In the genomic region with DNA sequence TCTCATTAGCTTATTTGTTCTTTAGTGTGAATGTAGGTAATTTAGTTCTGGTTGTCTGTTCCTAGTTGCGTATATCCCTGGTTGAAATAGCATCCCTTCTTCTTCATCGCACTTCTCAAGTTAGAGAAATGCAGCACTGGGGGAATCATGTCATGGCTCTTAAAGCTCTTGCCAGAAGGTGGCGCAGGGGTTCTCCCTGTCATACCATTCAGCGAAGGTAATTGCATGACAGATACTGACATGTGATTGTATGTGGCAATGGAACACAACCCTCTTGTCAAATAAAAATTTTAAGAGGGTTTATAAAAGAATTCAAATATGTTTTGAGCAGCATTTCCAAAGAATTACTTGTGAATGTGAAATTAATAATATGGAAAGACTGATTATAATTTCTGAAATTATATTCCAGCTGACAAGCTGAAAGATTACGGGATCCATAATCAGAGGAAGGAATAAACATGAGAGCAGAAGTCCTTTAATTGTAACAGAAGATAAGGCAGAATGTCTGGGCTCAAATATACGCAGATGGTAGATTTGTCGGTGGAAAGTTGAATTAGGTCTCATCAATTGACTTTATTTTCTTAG, we compare ENCODE assay signal across 9 cellular contexts.
DNase-seq lines count a peak whose midpoint lies in the region; ATAC-seq and TF ChIP-seq lines count a peak whose summit lies in the region.
"Had no signal": no experiment of that assay in that cellular context is flagged by ENCODE, and none has a peak within 500 bp of the region (broad histone marks: within the 10 kb centered on the region; RNA-seq: fewer than 3 reads in every experiment).

No MANE protein-coding gene starts in this region.

- H3K27ac ChIP-seq in CD4-positive, alpha-beta memory T cell (ENCODE audit: low read depth, low read length), result no peak overlapping the region
- H3K27ac ChIP-seq in esophagus squamous epithelium, result no peak overlapping the region

- peaks cover 2% of the 10 kb centered on the region in 2 donors for H3K27me3 Mint-ChIP-seq in CD4-positive, alpha-beta memory T cell
- H3K27me3 Mint-ChIP-seq in activated CD4-positive, alpha-beta T cell treated with anti-CD3 and anti-CD28 coated beads for 36 hours, result no peaks in the 10 kb centered on the region
- no peaks in the 10 kb centered on the region for H3K27me3 Mint-ChIP-seq in neural crest cell (ENCODE audit: low read depth)

- no peak for TF ChIP-seq POLR2A in esophagus squamous epithelium (IDR thresholded peaks at IDR 0.05)

- H3K4me3 Mint-ChIP-seq in CD4-positive, alpha-beta memory T cell, result no peak overlapping the region
- no peak overlapping the region for H3K4me3 Mint-ChIP-seq in activated CD4-positive, alpha-beta T cell treated with anti-CD3 and anti-CD28 coated beads for 36 hours
- H3K4me3 Mint-ChIP-seq in neural crest cell, result no peak overlapping the region
- H3K4me3 Mint-ChIP-seq: T-helper 1 cell treated with Interleukin-12 subunit alpha and Interleukin-12 subunit beta and Interleukin-4 antibody, amounts not matched to agents 30 μg/mL and 1 μg/mL, for 36 hours had no signal

- H3K9me3 Mint-ChIP-seq in CD4-positive, alpha-beta memory T cell, result no peaks in the 10 kb centered on the region
- H3K9me3 Mint-ChIP-seq in activated CD4-positive, alpha-beta T cell treated with anti-CD3 and anti-CD28 coated beads for 36 hours (ENCODE audit: low read depth), result no peaks in the 10 kb centered on the region
- no peaks in the 10 kb centered on the region for H3K9me3 Mint-ChIP-seq in neural crest cell
- H3K9me3 Mint-ChIP-seq: T-helper 1 cell treated with Interleukin-12 subunit alpha and Interleukin-12 subunit beta and Interleukin-4 antibody, amounts not matched to agents 30 μg/mL and 1 μg/mL, for 36 hours had no signal

- POLR2A ChIA-PET in CD4-positive, alpha-beta memory T cell (lab: Charles Lee; ENCODE audit: partially characterized antibody), result no interaction called here
- POLR2A ChIA-PET in activated CD4-positive, alpha-beta T cell treated with anti-CD3 and anti-CD28 coated beads for 36 hours (lab: Charles Lee), result interaction anchor here (0.6 kb wide), 1 partner anchor 607 kb away, joined by 3 read pairs; no protein-coding TSS in a partner anchor

- 45 to 47% methylated on average over 7 of the region's 7 CpGs for WGBS in esophagus squamous epithelium, 2 donors

- DNase-seq in CD4-positive, alpha-beta memory T cell, result peak in 4 of 5 donors; percentile 13 to 26 (median 18)
- peak; percentile 48 for DNase-seq in NCI-H2171 (lab: John Stamatoyannopoulos, UW)
- peak; percentile 69 for DNase-seq in activated CD4-positive, alpha-beta T cell treated with anti-CD3 and anti-CD28 coated beads for 36 hours
- no peak for DNase-seq in esophagus squamous epithelium (lab: John Stamatoyannopoulos, UW)
- peak; percentile 60 for DNase-seq in neural crest cell (ENCODE audit: low read depth, low spot score)
- DNase-seq in NCI-H774 (lab: John Stamatoyannopoulos, UW), result no peak

- no peak overlapping the region for H3K4me3 ChIP-seq in CD4-positive, alpha-beta memory T cell (ENCODE audit: low read length in 2 of 2)
- no peak overlapping the region for H3K4me3 ChIP-seq in esophagus squamous epithelium

- H3K27ac Mint-ChIP-seq in CD4-positive, alpha-beta memory T cell, result no peak overlapping the region
- H3K27ac Mint-ChIP-seq in activated CD4-positive, alpha-beta T cell treated with anti-CD3 and anti-CD28 coated beads for 36 hours, result no peak overlapping the region
- H3K27ac Mint-ChIP-seq in neural crest cell (ENCODE audit: unreplicated experiment), result no peak overlapping the region
- H3K27ac Mint-ChIP-seq: T-helper 1 cell treated with Interleukin-12 subunit alpha and Interleukin-12 subunit beta and Interleukin-4 antibody, amounts not matched to agents 30 μg/mL and 1 μg/mL, for 36 hours had no signal

- H3K4me1 Mint-ChIP-seq in CD4-positive, alpha-beta memory T cell, result peaks cover 0 to 3% (median under 1%) of the 10 kb centered on the region in 4 donors
- H3K4me1 Mint-ChIP-seq in activated CD4-positive, alpha-beta T cell treated with anti-CD3 and anti-CD28 coated beads for 36 hours, result no peaks in the 10 kb centered on the region
- H3K4me1 Mint-ChIP-seq in neural crest cell, result no peaks in the 10 kb centered on the region

- ATAC-seq in GM19025 (IDR thresholded peaks at IDR 0.05; ENCODE audit: low read depth, unreplicated experiment) (peak; percentile 81), HG03108 (IDR thresholded peaks at IDR 0.05; ENCODE audit: unreplicated experiment) (peak; percentile 72)
- peak; percentile 74 for ATAC-seq in activated CD4-positive, alpha-beta T cell treated with anti-CD3 and anti-CD28 coated beads for 36 hours

- no peaks in the 10 kb centered on the region for H3K9me3 ChIP-seq in CD4-positive, alpha-beta memory T cell (ENCODE audit: control insufficient read depth in 1 of 2, low read length in 2 of 2)
- H3K9me3 ChIP-seq in esophagus squamous epithelium, result no peaks in the 10 kb centered on the region

- CTCF ChIA-PET in CD4-positive, alpha-beta memory T cell (lab: Charles Lee; ENCODE audit: partially characterized antibody), result interaction anchor here (0.7 to 1.0 kb wide), 2 partner anchors 26 to 96 kb away, joined by 4 read pairs; no protein-coding TSS in a partner anchor
- CTCF ChIA-PET in activated CD4-positive, alpha-beta T cell treated with anti-CD3 and anti-CD28 coated beads for 36 hours (lab: Charles Lee), result interaction anchor here (0.9 to 3.1 kb wide), 7 partner anchors 13 to 98 kb away, joined by 3 to 23 read pairs (median 4); no protein-coding TSS in a partner anchor

- no peaks in the 10 kb centered on the region for H3K27me3 ChIP-seq in CD4-positive, alpha-beta memory T cell (ENCODE audit: insufficient read depth, low read length)
- H3K27me3 ChIP-seq in esophagus squamous epithelium, result no peaks in the 10 kb centered on the region

- no peaks in the 10 kb centered on the region for H3K36me3 Mint-ChIP-seq in CD4-positive, alpha-beta memory T cell
- H3K36me3 Mint-ChIP-seq in activated CD4-positive, alpha-beta T cell treated with anti-CD3 and anti-CD28 coated beads for 36 hours (ENCODE audit: low read depth), result no peaks in the 10 kb centered on the region
- H3K36me3 Mint-ChIP-seq in neural crest cell (ENCODE audit: low read depth), result no peaks in the 10 kb centered on the region

- H3K4me1 ChIP-seq in CD4-positive, alpha-beta memory T cell (ENCODE audit: insufficient read depth, low read length), result no peaks in the 10 kb centered on the region
- H3K4me1 ChIP-seq in esophagus squamous epithelium, result no peaks in the 10 kb centered on the region

- H3K36me3 ChIP-seq in CD4-positive, alpha-beta memory T cell (ENCODE audit: insufficient read depth, low read length), result no peaks in the 10 kb centered on the region
- H3K36me3 ChIP-seq in esophagus squamous epithelium, result no peaks in the 10 kb centered on the region

- intact Hi-C loops in CD4-positive, alpha-beta memory T cell (cut with micrococcal nuclease), result loop anchor here (1.0 kb wide), 1 partner anchor 96 kb away; no protein-coding TSS in a partner anchor
- intact Hi-C loops in activated CD4-positive, alpha-beta T cell treated with anti-CD3 and anti-CD28 coated beads for 36 hours (cut with DNase I, micrococcal nuclease), result loop anchor here (1.0 kb wide), 1 partner anchor 96 kb away; no protein-coding TSS in a partner anchor
- intact Hi-C loops in esophagus squamous epithelium (cut with DNase I), result loop anchor here (10.0 kb wide), 1 partner anchor 90 kb away; no protein-coding TSS in a partner anchor

- TF ChIP-seq CTCF in esophagus squamous epithelium (IDR thresholded peaks at IDR 0.05), result peak in 5 of 6 experiments; percentile 20 to 49 (median 42)
- peak; percentile 85 for TF ChIP-seq CTCF in neural crest cell (conservative IDR thresholded peaks at IDR 0.05)

Comparison
In these comparisons a context has a peak if more than half of its experiments do, and no peak if none do; other contexts are left out.
1. DNase-seq: peak in CD4-positive, alpha-beta memory T cell (4 of 5), NCI-H2171 (single experiment), activated CD4-positive, alpha-beta T cell treated with anti-CD3 and anti-CD28 coated beads for 36 hours (single experiment) and neural crest cell (single experiment); none in esophagus squamous epithelium (single experiment) and NCI-H774 (single experiment).
2. Peak in every context shown above with its lines, with median percentiles within 50 percentile points of each other: ATAC-seq.